11 cellular contexts compared by ENCODE assay signal in genomic region chr6:20564777-20565176, GRCh38. TPM values are rescaled to one million over a fixed set of nuclear protein-coding genes. Genes with fewer than 3 reads are reported as not detected.
DNase-seq lines count a peak whose midpoint lies in the region; ATAC-seq, FAIRE-seq and TF ChIP-seq lines count a peak whose summit lies in the region.
"Had no signal": no experiment of that assay in that cellular context is flagged by ENCODE, and none has a peak within 500 bp of the region (broad histone marks: within the 10 kb centered on the region; RNA-seq: fewer than 3 reads in every experiment).

No MANE protein-coding gene starts in this region.

- no peaks in the 10 kb centered on the region for H3K27me3 Mint-ChIP-seq in Caco-2 (ENCODE audit: insufficient read depth, unreplicated experiment)
- no peaks in the 10 kb centered on the region for H3K27me3 Mint-ChIP-seq in CD8-positive, alpha-beta memory T cell

- no peak overlapping the region for H3K27ac ChIP-seq in CD8-positive, alpha-beta memory T cell (ENCODE audit: low read depth, low read length)

- peaks cover 9% of the 10 kb centered on the region for H3K36me3 Mint-ChIP-seq in Caco-2 (ENCODE audit: insufficient read depth, unreplicated experiment)
- peaks cover 4 to 25% (median 8%) of the 10 kb centered on the region in 3 donors for H3K36me3 Mint-ChIP-seq in CD8-positive, alpha-beta memory T cell

- H3K36me3 ChIP-seq in Caco-2 (ENCODE audit: control insufficient read depth, insufficient read depth, low read length) = no peaks in the 10 kb centered on the region
- H3K36me3 ChIP-seq in CD8-positive, alpha-beta memory T cell (ENCODE audit: insufficient read depth, low read length) = no peaks in the 10 kb centered on the region
- H3K36me3 ChIP-seq: MG63 had no signal

- no peaks in the 10 kb centered on the region for H3K9me3 ChIP-seq in Caco-2
- no peaks in the 10 kb centered on the region for H3K9me3 ChIP-seq in CD8-positive, alpha-beta memory T cell (ENCODE audit: low read length)
- H3K9me3 ChIP-seq: MG63 had no signal

- no peaks in the 10 kb centered on the region for H3K4me1 Mint-ChIP-seq in Caco-2 (ENCODE audit: low read depth, unreplicated experiment)
- peaks cover 9 to 19% (median 14%) of the 10 kb centered on the region in 3 donors for H3K4me1 Mint-ChIP-seq in CD8-positive, alpha-beta memory T cell

- peaks cover 9% of the 10 kb centered on the region for H3K9me3 Mint-ChIP-seq in Caco-2 (ENCODE audit: unreplicated experiment)
- H3K9me3 Mint-ChIP-seq in CD8-positive, alpha-beta memory T cell = no peaks in the 10 kb centered on the region
- H3K9me3 Mint-ChIP-seq: GM23338 had no signal

- no peaks in the 10 kb centered on the region for H3K4me1 ChIP-seq in Caco-2
- peaks cover 5% of the 10 kb centered on the region for H3K4me1 ChIP-seq in CD8-positive, alpha-beta memory T cell (ENCODE audit: insufficient read depth, low read length)

- intact Hi-C loops in Caco-2 (cut with micrococcal nuclease; ENCODE audit: unreplicated experiment) = loop anchor here (1.0 to 10.0 kb wide), 2 partner anchors 310 to 1025 kb away; no protein-coding TSS in a partner anchor

- H3K4me3 Mint-ChIP-seq in Caco-2 (ENCODE audit: unreplicated experiment) = no peak overlapping the region
- H3K4me3 Mint-ChIP-seq in CD8-positive, alpha-beta memory T cell = no peak overlapping the region
- H3K4me3 Mint-ChIP-seq: GM23338 had no signal

- no peak overlapping the region for H3K27ac Mint-ChIP-seq in Caco-2 (ENCODE audit: unreplicated experiment)
- no peak overlapping the region for H3K27ac Mint-ChIP-seq in CD8-positive, alpha-beta memory T cell

- no peak overlapping the region for H3K4me3 ChIP-seq in Caco-2 (ENCODE audit: low read depth, low read length)
- H3K4me3 ChIP-seq in CD8-positive, alpha-beta memory T cell (ENCODE audit: low read length) = no peak overlapping the region
- H3K4me3 ChIP-seq: GM23338, MG63 had no signal

- CTCF ChIA-PET in Caco-2 (lab: Charles Lee) = interaction anchor here (1.0 to 1.1 kb wide), 2 partner anchors 358 to 1024 kb away, joined by 3 to 15 read pairs; no protein-coding TSS in a partner anchor
- CTCF ChIA-PET in CD8-positive, alpha-beta memory T cell (lab: Charles Lee) = interaction anchor here (1.7 to 5.3 kb wide), 3 partner anchors 35 to 1029 kb away, joined by 3 to 47 read pairs (median 22); partner anchors contain the start of gene SOX4

- TF ChIP-seq CTCF in Caco-2 (IDR thresholded peaks at IDR 0.05; ENCODE audit: insufficient read depth in 1 of 2, low read depth in 1 of 2, low read length in 1 of 2, severe bottlenecking in 1 of 2, unreplicated experiment in 1 of 2) = no peak

- POLR2A ChIA-PET in Caco-2 (lab: Charles Lee) = interaction anchor here (0.6 kb wide), 1 partner anchor 1024 kb away, joined by 5 read pairs; no protein-coding TSS in a partner anchor
- POLR2A ChIA-PET in CD8-positive, alpha-beta memory T cell (lab: Charles Lee) = no interaction called here

- DNase-seq in COLO829 (ENCODE audit: low spot score) (peak; percentile 54), SIG-M5 (lab: John Stamatoyannopoulos, UW) (peak; percentile 21), Caco-2 (no peak), RCC 7860 (ENCODE audit: low spot score) (no peak)
- no peak for DNase-seq in activated CD4-positive, CD25-positive, alpha-beta regulatory T cell treated with anti-CD3 and anti-CD28 coated beads, Interleukin-2, amount 50 U/mL, for 72 hours
- DNase-seq in CD8-positive, alpha-beta memory T cell = no peak
- DNase-seq: Calu3, MG63 had no signal

- H3K27me3 ChIP-seq in Caco-2 (replicated peaks; ENCODE audit: control insufficient read depth, insufficient read depth, low read length) = no peaks in the 10 kb centered on the region
- no peaks in the 10 kb centered on the region for H3K27me3 ChIP-seq in CD8-positive, alpha-beta memory T cell (ENCODE audit: insufficient read depth, low read length, poor library complexity, severe bottlenecking)
- H3K27me3 ChIP-seq: MG63 had no signal

- ATAC-seq in GM19395 (IDR thresholded peaks at IDR 0.05; ENCODE audit: unreplicated experiment) (peak; percentile 78), HG03342 (IDR thresholded peaks at IDR 0.05; ENCODE audit: unreplicated experiment) (peak; percentile 86)
- ATAC-seq: GM23338 had no signal

- BruUV-seq in Caco-2 (replicated peaks; lab: Mats Ljungman, UMichigan) = no TSS peak

- FAIRE-seq in RCC 7860 (lab: Jason Lieb, UNC) = no peak

RNA-seq across cellular contexts. Expression of gene CDKAL1, which starts 30.5 kb away (rescaled TPM):
- 18.7 and 18.8 TPM in 2 replicates for total RNA-seq in Caco-2 (2022)
- total RNA-seq in CD8-positive, alpha-beta memory T cell = 10 to 100 TPM; 29.6 to 30.2 TPM
- polyA plus RNA-seq in CD8-positive, alpha-beta memory T cell = 26.7 TPM

Comparison
In these comparisons a context has a peak if more than half of its experiments do, and no peak if none do; other contexts are left out.
1. DNase-seq: peak in COLO829 (single experiment) and SIG-M5 (single experiment); none in Caco-2 (0 of 2), activated CD4-positive, CD25-positive, alpha-beta regulatory T cell treated with anti-CD3 and anti-CD28 coated beads, Interleukin-2, amount 50 U/mL, for 72 hours (single experiment), CD8-positive, alpha-beta memory T cell (0 of 5) and RCC 7860 (single experiment).